Comparison of ENCODE assay signal across 8 cellular contexts in the genomic region with DNA sequence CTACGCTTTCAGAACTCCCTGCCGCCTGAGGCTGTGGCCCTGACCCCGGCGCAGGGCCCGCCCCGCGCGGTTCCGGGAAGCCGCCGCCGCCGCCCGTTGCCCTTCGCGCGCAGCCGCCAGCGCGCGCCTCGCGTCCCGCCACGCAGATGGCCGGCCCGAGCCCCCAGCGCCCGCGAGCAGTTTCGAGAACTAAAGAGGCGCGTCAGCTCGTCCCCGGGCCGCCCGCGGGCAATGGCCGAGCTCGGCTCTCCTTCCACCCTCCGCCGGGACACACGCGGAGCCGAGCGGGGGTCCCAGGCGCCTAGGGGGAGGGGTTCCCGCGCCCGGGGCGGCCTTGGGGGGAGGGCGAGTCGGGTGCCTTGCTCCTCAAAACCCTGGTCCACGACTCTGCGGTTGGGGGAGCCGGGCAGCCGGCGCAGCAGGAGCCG. TPM values are rescaled to one million over a fixed set of nuclear protein-coding genes. Genes with fewer than 3 reads are reported as not detected.
DNase-seq lines count a peak whose midpoint lies in the region; ATAC-seq and TF ChIP-seq lines count a peak whose summit lies in the region.

No MANE protein-coding gene starts in this region.

- ATAC-seq in lung (ENCODE audit: insufficient read depth, low FRiP score) (peak; percentile 17), HG02970 (IDR thresholded peaks at IDR 0.05; ENCODE audit: low FRiP score, unreplicated experiment) (no peak)

- peak overlapping the region; percentile 97 for H3K9ac ChIP-seq in HUES64 (ENCODE audit: low read depth, low read length)
- peak overlapping the region; percentile 76 to 99 for H3K9ac ChIP-seq in duodenal mucosa (ENCODE audit: low read depth in 1 of 2, low read length in 2 of 2)

- peaks cover 50% of the 10 kb centered on the region for H3K36me3 Mint-ChIP-seq in activated CD4-positive, alpha-beta T cell treated with anti-CD3 and anti-CD28 coated beads, Interleukin-2, amount 10 ng/mL, durations not matched to agents 7 days and 5 days (ENCODE audit: low read depth)

- H3K27me3 ChIP-seq in HUES64 (ENCODE audit: insufficient read depth, low read length) (no peaks in the 10 kb centered on the region), duodenal mucosa (ENCODE audit: control insufficient read depth in 1 of 2, insufficient read depth in 2 of 2, low read length in 2 of 2) (no peaks in the 10 kb centered on the region), lung (ENCODE audit: control insufficient read depth, insufficient read depth) (no peaks in the 10 kb centered on the region)

- peak overlapping the region; percentile 100 for H3K27ac Mint-ChIP-seq in activated CD4-positive, alpha-beta T cell treated with anti-CD3 and anti-CD28 coated beads, Interleukin-2, amount 10 ng/mL, durations not matched to agents 7 days and 5 days

- H3K4me3 Mint-ChIP-seq in activated CD4-positive, alpha-beta T cell treated with anti-CD3 and anti-CD28 coated beads, Interleukin-2, amount 10 ng/mL, durations not matched to agents 7 days and 5 days = peak overlapping the region; percentile 96

- peaks cover 14% of the 10 kb centered on the region for H3K36me3 ChIP-seq in HUES64 (ENCODE audit: insufficient read depth, low read length)
- no peaks in the 10 kb centered on the region for H3K36me3 ChIP-seq in duodenal mucosa (ENCODE audit: control insufficient read depth in 1 of 2, insufficient read depth in 2 of 2, low read length in 2 of 2)
- peaks cover 0 to 3% of the 10 kb centered on the region in 2 donors for H3K36me3 ChIP-seq in lung (ENCODE audit: control insufficient read depth in 2 of 2, insufficient read depth in 2 of 2, low read length in 2 of 2)

- H3K4me1 ChIP-seq in HUES64 (ENCODE audit: insufficient read depth, low read length) (peaks cover 29% of the 10 kb centered on the region), duodenal mucosa (ENCODE audit: control insufficient read depth in 1 of 2, insufficient read depth in 2 of 2, low read length in 2 of 2) (peaks cover 24 to 44% of the 10 kb centered on the region in 2 donors), lung (ENCODE audit: control insufficient read depth in 2 of 2, insufficient read depth in 2 of 2, low read length in 2 of 2) (peaks cover 12 to 13% of the 10 kb centered on the region in 2 donors)

- no peaks in the 10 kb centered on the region for H3K9me3 Mint-ChIP-seq in activated CD4-positive, alpha-beta T cell treated with anti-CD3 and anti-CD28 coated beads, Interleukin-2, amount 10 ng/mL, durations not matched to agents 7 days and 5 days

- no peaks in the 10 kb centered on the region for H3K9me3 ChIP-seq in HUES64 (ENCODE audit: insufficient read depth, low read depth, low read length)
- no peaks in the 10 kb centered on the region for H3K9me3 ChIP-seq in duodenal mucosa (ENCODE audit: control insufficient read depth in 1 of 2, low read length in 2 of 2)
- no peaks in the 10 kb centered on the region for H3K9me3 ChIP-seq in lung (ENCODE audit: control insufficient read depth in 2 of 2, insufficient read depth in 1 of 2, low read length in 1 of 2)

- POLR2A ChIA-PET in activated CD4-positive, alpha-beta T cell treated with anti-CD3 and anti-CD28 coated beads, Interleukin-2, amount 10 ng/mL, durations not matched to agents 7 days and 5 days (lab: Charles Lee) = interaction anchor here (0.9 to 1.3 kb wide), 2 partner anchors 9 to 28 kb away, joined by 3 read pairs; no protein-coding TSS in a partner anchor

- peak; percentile 33 for DNase-seq in NCI-H82 (lab: John Stamatoyannopoulos, UW)
- no peak for DNase-seq in NCI-H82 treated with DMSO at 0.1 percent for 48 hours (lab: John Stamatoyannopoulos, UW; ENCODE audit: unreplicated experiment)
- DNase-seq in activated CD4-positive, alpha-beta T cell treated with anti-CD3 and anti-CD28 coated beads, Interleukin-2, amount 10 ng/mL, durations not matched to agents 7 days and 5 days = peak; percentile 59
- peak; percentile 50 for DNase-seq in lung (ENCODE audit: low spot score)
- peak; percentile 45 to 51 for DNase-seq in stimulated activated CD8-positive, alpha-beta memory T cell treated with anti-CD3 and anti-CD28 coated beads, Interleukin-2, amount 100 ng/mL, for 48 hours (ENCODE audit: low read depth in 2 of 2)

- no peaks in the 10 kb centered on the region for H3K27me3 Mint-ChIP-seq in activated CD4-positive, alpha-beta T cell treated with anti-CD3 and anti-CD28 coated beads, Interleukin-2, amount 10 ng/mL, durations not matched to agents 7 days and 5 days

- WGBS in HUES64 = under 1% methylated on average over 59 of the region's 59 CpGs
- 0 to 1% methylated on average over 59 of the region's 59 CpGs for WGBS in lung, 2 donors

- peak overlapping the region; percentile 88 for H3K4me3 ChIP-seq in HUES64 (ENCODE audit: low read length)
- H3K4me3 ChIP-seq in duodenal mucosa (ENCODE audit: low read depth in 1 of 2, low read length in 2 of 2) = peak overlapping the region; percentile 88 to 97
- peak overlapping the region; percentile 94 for H3K4me3 ChIP-seq in lung

- no peak for TF ChIP-seq CTCF in lung (IDR thresholded peaks at IDR 0.05; ENCODE audit: control extremely low read depth, extremely low read depth)

- H3K27ac ChIP-seq in HUES64 (ENCODE audit: low read depth, low read length) (peak overlapping the region; percentile 100), duodenal mucosa (ENCODE audit: low read depth, low read length) (peak overlapping the region; percentile 99), lung (ENCODE audit: low read depth in 1 of 2, low read length in 1 of 2) (peak overlapping the region; percentile 99)

- CTCF ChIA-PET in activated CD4-positive, alpha-beta T cell treated with anti-CD3 and anti-CD28 coated beads, Interleukin-2, amount 10 ng/mL, durations not matched to agents 7 days and 5 days (lab: Charles Lee) = interaction anchor here (0.6 to 1.3 kb wide), 7 partner anchors 9 to 1579 kb away, joined by 3 to 6 read pairs (median 4); no protein-coding TSS in a partner anchor

- H3K4me1 Mint-ChIP-seq in activated CD4-positive, alpha-beta T cell treated with anti-CD3 and anti-CD28 coated beads, Interleukin-2, amount 10 ng/mL, durations not matched to agents 7 days and 5 days = peaks cover 42% of the 10 kb centered on the region

RNA-seq across cellular contexts. Expression of a gene that starts 1.8 kb away (rescaled TPM):
- 295 TPM for polyA plus RNA-seq in HUES64 (2013, experiment 1 of 2)
- polyA plus RNA-seq in HUES64 (2013, experiment 2 of 2) = 272 TPM
- 100 to 1,000 TPM; 464 to 481 TPM for total RNA-seq in activated CD4-positive, alpha-beta T cell treated with anti-CD3 and anti-CD28 coated beads, Interleukin-2, amount 10 ng/mL, durations not matched to agents 7 days and 5 days
- 100 to 1,000 TPM; 130 to 221 TPM for total RNA-seq in lung
- polyA plus RNA-seq in lung = 100 to 1,000 TPM in 1 of 2 donors, 10 to 100 TPM in 1; 79.1 to 237 TPM

RNA-seq across cellular contexts. Expression of a gene that starts 29.7 kb away (rescaled TPM):
- polyA plus RNA-seq in HUES64 (2013, experiment 1 of 2) = 1.7 TPM
- polyA plus RNA-seq in HUES64 (2013, experiment 2 of 2) = 2.5 TPM
- 1 to 10 TPM; 3.8 to 5.6 TPM for total RNA-seq in activated CD4-positive, alpha-beta T cell treated with anti-CD3 and anti-CD28 coated beads, Interleukin-2, amount 10 ng/mL, durations not matched to agents 7 days and 5 days
- 10 to 100 TPM in 1 of 2 donors, 1 to 10 TPM in 1; 9.6 to 25.4 TPM for total RNA-seq in lung
- polyA plus RNA-seq in lung = 1 to 10 TPM; 8.4 to 8.6 TPM

RNA-seq across cellular contexts. Expression of a gene that starts 35.7 kb away (rescaled TPM):
- polyA plus RNA-seq in HUES64 (2013, experiment 1 of 2) = not detected
- polyA plus RNA-seq in HUES64 (2013, experiment 2 of 2) = not detected
- total RNA-seq in activated CD4-positive, alpha-beta T cell treated with anti-CD3 and anti-CD28 coated beads, Interleukin-2, amount 10 ng/mL, durations not matched to agents 7 days and 5 days = not detected
- total RNA-seq in lung = 1 to 10 TPM in 1 of 2 donors, not detected in 1; 3.9 TPM
- 1 to 10 TPM in 1 of 2 donors, under 1 TPM in 1; 0.65 to 2.9 TPM for polyA plus RNA-seq in lung
